2 cellular contexts compared by ENCODE assay signal in genomic region chr17:2792541-2793169, GRCh38.
TF ChIP-seq lines count a peak whose summit lies in the region.

No MANE protein-coding gene starts in this region.

TF ChIP-seq in GM23338, 12 proteins besides CTCF, POLR2A, EP300 and RAD21:
- TF ChIP-seq REST (IDR thresholded peaks at IDR 0.05; ENCODE audit: unreplicated experiment) (no peak), EZH2 (IDR thresholded peaks at IDR 0.05; ENCODE audit: low read depth, unreplicated experiment) (no peak), POLR2AphosphoS5 (IDR thresholded peaks at IDR 0.05; ENCODE audit: low read depth) (no peak), CREB1 (CRISPR knock-in tag; IDR thresholded peaks at IDR 0.05; ENCODE audit: low read depth) (no peak), ZNF331 (CRISPR knock-in tag; IDR thresholded peaks at IDR 0.05; ENCODE audit: low read depth) (no peak), ZNF114 (CRISPR knock-in tag; IDR thresholded peaks at IDR 0.05) (no peak), JUNB (IDR thresholded peaks at IDR 0.05; ENCODE audit: unreplicated experiment) (no peak), ZNF462 (CRISPR knock-in tag; IDR thresholded peaks at IDR 0.05) (no peak), STAT1 (IDR thresholded peaks at IDR 0.05; ENCODE audit: unreplicated experiment) (no peak), EZH2phosphoT487 (IDR thresholded peaks at IDR 0.05; ENCODE audit: unreplicated experiment) (no peak), ETS1 (IDR thresholded peaks at IDR 0.05) (no peak)

TF ChIP-seq in GM12878, 131 proteins besides CTCF, POLR2A, EP300 and RAD21:
- TF ChIP-seq SIN3A (IDR thresholded peaks at IDR 0.05; ENCODE audit: low read depth, low read length) (no peak), ETV6 (conservative IDR thresholded peaks at IDR 0.05 in 1 of 2, IDR thresholded peaks at IDR 0.05 in 1 of 2; ENCODE audit: borderline replicate concordance in 1 of 2, low read depth in 1 of 2) (no peak), BHLHE40 (IDR thresholded peaks at IDR 0.05; ENCODE audit: borderline replicate concordance in 1 of 2, low read depth in 2 of 2, low read length in 1 of 2) (peak; percentile 27 to 64; a peak in 2 of 4 replicates)
TF ChIP-seq in GM12878: peak in this region for 1.
